ENCODE assay signal across 20 cellular contexts in genomic region chr3:133588035-133588434, GRCh38. TPM values are rescaled to one million over a fixed set of nuclear protein-coding genes. Genes with fewer than 3 reads are reported as not detected.
DNase-seq lines count a peak whose midpoint lies in the region; ATAC-seq and TF ChIP-seq lines count a peak whose summit lies in the region.
"Had no signal": no experiment of that assay in that cellular context is flagged by ENCODE, and none has a peak within 500 bp of the region (broad histone marks: within the 10 kb centered on the region; RNA-seq: fewer than 3 reads in every experiment).

No MANE protein-coding gene starts in this region.

- CTCF ChIA-PET in activated CD8-positive, alpha-beta T cell treated with anti-CD3 and anti-CD28 coated beads for 36 hours (lab: Charles Lee), result interaction anchor here (0.9 to 1.3 kb wide), 4 partner anchors 9 to 145 kb away, joined by 3 to 4 read pairs (median 3); no protein-coding TSS in a partner anchor
- CTCF ChIA-PET in activated CD8-positive, alpha-beta T cell treated with anti-CD3 and anti-CD28 coated beads, Interleukin-2, amount 10 ng/mL, durations not matched to agents 7 days and 5 days (lab: Charles Lee), result interaction anchor here (0.6 to 1.0 kb wide), 5 partner anchors 10 to 123 kb away, joined by 3 to 4 read pairs (median 3); no protein-coding TSS in a partner anchor

- no peak for ATAC-seq in activated CD8-positive, alpha-beta T cell treated with anti-CD3 and anti-CD28 coated beads for 36 hours
- no peak for ATAC-seq in activated CD8-positive, alpha-beta T cell treated with anti-CD3 and anti-CD28 coated beads, Interleukin-2, amount 10 ng/mL, durations not matched to agents 7 days and 5 days
- no peak for ATAC-seq in GM21528 (IDR thresholded peaks at IDR 0.05; ENCODE audit: low FRiP score, unreplicated experiment)

- H3K27ac ChIP-seq in neutrophil (peak overlapping the region; percentile 26), testis (no peak overlapping the region)
- H3K27ac ChIP-seq: left ventricle myocardium inferior, upper lobe of right lung had no signal

- WGBS in testis, 2 donors, result 82 to 94% methylated on average over 4 of the region's 4 CpGs

- H3K9me3 ChIP-seq in neutrophil, result no peaks in the 10 kb centered on the region
- H3K9me3 ChIP-seq in testis, result no peaks in the 10 kb centered on the region
- H3K9me3 ChIP-seq: left ventricle myocardium inferior, SK-N-SH, upper lobe of right lung had no signal

- no peaks in the 10 kb centered on the region for H3K27me3 ChIP-seq in neutrophil
- H3K27me3 ChIP-seq in testis, result no peaks in the 10 kb centered on the region
- H3K27me3 ChIP-seq: upper lobe of right lung had no signal

- intact Hi-C loops in activated CD8-positive, alpha-beta T cell treated with anti-CD3 and anti-CD28 coated beads for 36 hours (cut with micrococcal nuclease), result no loop called here
- intact Hi-C loops in testis (cut with DNase I; ENCODE audit: low total_unique reads), result no loop called here

- H3K27me3 Mint-ChIP-seq in activated CD8-positive, alpha-beta T cell treated with anti-CD3 and anti-CD28 coated beads for 36 hours, result no peaks in the 10 kb centered on the region
- no peaks in the 10 kb centered on the region for H3K27me3 Mint-ChIP-seq in activated CD8-positive, alpha-beta T cell treated with anti-CD3 and anti-CD28 coated beads, Interleukin-2, amount 10 ng/mL, durations not matched to agents 7 days and 5 days (ENCODE audit: low read depth)
- peaks cover 2% of the 10 kb centered on the region for H3K27me3 Mint-ChIP-seq in HFFc6 (ENCODE audit: insufficient read depth)
- no peaks in the 10 kb centered on the region for H3K27me3 Mint-ChIP-seq in activated naive CD8-positive, alpha-beta T cell

- POLR2A ChIA-PET in activated CD8-positive, alpha-beta T cell treated with anti-CD3 and anti-CD28 coated beads for 36 hours (lab: Charles Lee), result interaction anchor here (0.6 to 1.0 kb wide), 4 partner anchors 9 to 34 kb away, joined by 3 to 6 read pairs (median 3); no protein-coding TSS in a partner anchor
- POLR2A ChIA-PET in activated CD8-positive, alpha-beta T cell treated with anti-CD3 and anti-CD28 coated beads, Interleukin-2, amount 10 ng/mL, durations not matched to agents 7 days and 5 days (lab: Charles Lee), result interaction anchor here (1.5 kb wide), 1 partner anchor 10 kb away, joined by 3 read pairs; no protein-coding TSS in a partner anchor

- H3K27ac Mint-ChIP-seq in activated CD8-positive, alpha-beta T cell treated with anti-CD3 and anti-CD28 coated beads for 36 hours, result peak overlapping the region; percentile 68
- no peak overlapping the region for H3K27ac Mint-ChIP-seq in activated CD8-positive, alpha-beta T cell treated with anti-CD3 and anti-CD28 coated beads, Interleukin-2, amount 10 ng/mL, durations not matched to agents 7 days and 5 days
- peak overlapping the region; percentile 12; the same call in 1 of the 2 replicates for H3K27ac Mint-ChIP-seq in HFFc6
- peak overlapping the region; percentile 22 for H3K27ac Mint-ChIP-seq in activated naive CD8-positive, alpha-beta T cell

- no peak for DNase-seq in activated CD8-positive, alpha-beta T cell treated with anti-CD3 and anti-CD28 coated beads for 36 hours
- no peak for DNase-seq in activated CD8-positive, alpha-beta T cell treated with anti-CD3 and anti-CD28 coated beads, Interleukin-2, amount 10 ng/mL, durations not matched to agents 7 days and 5 days
- no peak for DNase-seq in HFFc6
- DNase-seq in NCI-H510A (lab: John Stamatoyannopoulos, UW), result no peak
- DNase-seq in testis, result no peak
- DNase-seq: activated effector memory CD4-positive, alpha-beta T cell treated with anti-CD3 and anti-CD28 coated beads, Interleukin-2, amount 50 U/mL, for 16 hours; dermis blood vessel endothelial cell; EL; KG1; left ventricle myocardium inferior; NCI-H1048; NCI-H1930; NCI-H345; SK-N-SH; stimulated activated CD4-positive, alpha-beta T cell treated with anti-CD3 and anti-CD28 coated beads, Interleukin-4, amount 100 ng/mL, for 1 hour; T-helper 9 cell; upper lobe of right lung had no signal

- peaks cover 56% of the 10 kb centered on the region for H3K4me1 Mint-ChIP-seq in activated CD8-positive, alpha-beta T cell treated with anti-CD3 and anti-CD28 coated beads for 36 hours (ENCODE audit: low read depth)
- H3K4me1 Mint-ChIP-seq in activated CD8-positive, alpha-beta T cell treated with anti-CD3 and anti-CD28 coated beads, Interleukin-2, amount 10 ng/mL, durations not matched to agents 7 days and 5 days (ENCODE audit: low read depth), result peaks cover 3% of the 10 kb centered on the region
- H3K4me1 Mint-ChIP-seq in HFFc6 (ENCODE audit: low read depth), result peaks cover 77% of the 10 kb centered on the region
- peaks cover 42% of the 10 kb centered on the region for H3K4me1 Mint-ChIP-seq in activated naive CD8-positive, alpha-beta T cell (ENCODE audit: low read depth)

- H3K4me3 Mint-ChIP-seq in activated CD8-positive, alpha-beta T cell treated with anti-CD3 and anti-CD28 coated beads for 36 hours, result no peak overlapping the region
- H3K4me3 Mint-ChIP-seq in activated CD8-positive, alpha-beta T cell treated with anti-CD3 and anti-CD28 coated beads, Interleukin-2, amount 10 ng/mL, durations not matched to agents 7 days and 5 days, result no peak overlapping the region
- H3K4me3 Mint-ChIP-seq in HFFc6, result no peak overlapping the region
- no peak overlapping the region for H3K4me3 Mint-ChIP-seq in activated naive CD8-positive, alpha-beta T cell

- no peak for TF ChIP-seq CTCF in activated CD8-positive, alpha-beta T cell treated with anti-CD3 and anti-CD28 coated beads for 36 hours (IDR thresholded peaks at IDR 0.05)
- TF ChIP-seq CTCF in HFFc6 (IDR thresholded peaks at IDR 0.05), result no peak
- no peak for TF ChIP-seq CTCF in neutrophil (IDR thresholded peaks at IDR 0.05)
- no peak for TF ChIP-seq CTCF in testis (IDR thresholded peaks at IDR 0.05)

- H3K36me3 ChIP-seq in neutrophil (peaks cover 75% of the 10 kb centered on the region), testis (ENCODE audit: low read depth, missing control alignments) (no peaks in the 10 kb centered on the region)

- H3K36me3 Mint-ChIP-seq in activated CD8-positive, alpha-beta T cell treated with anti-CD3 and anti-CD28 coated beads for 36 hours (ENCODE audit: low read depth), result peaks cover 55% of the 10 kb centered on the region
- H3K36me3 Mint-ChIP-seq in activated CD8-positive, alpha-beta T cell treated with anti-CD3 and anti-CD28 coated beads, Interleukin-2, amount 10 ng/mL, durations not matched to agents 7 days and 5 days (ENCODE audit: low read depth), result peaks cover 54% of the 10 kb centered on the region
- H3K36me3 Mint-ChIP-seq in HFFc6 (ENCODE audit: low read depth), result peaks cover 27% of the 10 kb centered on the region
- H3K36me3 Mint-ChIP-seq in activated naive CD8-positive, alpha-beta T cell, result peaks cover 10% of the 10 kb centered on the region

- H3K4me3 ChIP-seq in neutrophil (ENCODE audit: low read depth in 1 of 2, low read length in 1 of 2) (no peak overlapping the region), testis (no peak overlapping the region)
- H3K4me3 ChIP-seq: left ventricle myocardium inferior, upper lobe of right lung had no signal

- no peaks in the 10 kb centered on the region for H3K9me3 Mint-ChIP-seq in activated CD8-positive, alpha-beta T cell treated with anti-CD3 and anti-CD28 coated beads for 36 hours
- H3K9me3 Mint-ChIP-seq in activated CD8-positive, alpha-beta T cell treated with anti-CD3 and anti-CD28 coated beads, Interleukin-2, amount 10 ng/mL, durations not matched to agents 7 days and 5 days (ENCODE audit: insufficient read depth), result no peaks in the 10 kb centered on the region
- H3K9me3 Mint-ChIP-seq in HFFc6, result no peaks in the 10 kb centered on the region
- no peaks in the 10 kb centered on the region for H3K9me3 Mint-ChIP-seq in activated naive CD8-positive, alpha-beta T cell (ENCODE audit: low read depth)

- no peak for TF ChIP-seq POLR2A in testis (IDR thresholded peaks at IDR 0.05)

- H3K4me1 ChIP-seq in neutrophil (ENCODE audit: control insufficient read depth in 1 of 2, insufficient read depth in 1 of 2, low read depth in 1 of 2, low read length in 1 of 2), result no peaks in the 10 kb centered on the region
- H3K4me1 ChIP-seq in testis, result no peaks in the 10 kb centered on the region

RNA-seq across cellular contexts. Expression of gene CDV3, which starts 14.5 kb away (rescaled TPM):
- 100 to 1,000 TPM; 211 to 212 TPM for total RNA-seq in activated CD8-positive, alpha-beta T cell treated with anti-CD3 and anti-CD28 coated beads for 36 hours
- total RNA-seq in activated CD8-positive, alpha-beta T cell treated with anti-CD3 and anti-CD28 coated beads, Interleukin-2, amount 10 ng/mL, durations not matched to agents 7 days and 5 days, result 100 to 1,000 TPM; 195 TPM
- 100 to 1,000 TPM; 163 to 208 (median 184) TPM for total RNA-seq in HFFc6 (2021; fragmentation: NEBNext Ultra II Directional; extraction: Animal tissue kit (Norgen Biotek cat#: 25700))
- 100 to 1,000 TPM; 104 to 135 TPM for total RNA-seq in testis
- 179 TPM for polyA plus RNA-seq in testis (ENCODE audit: insufficient read depth, low read depth, low replicate concordance)
